Comparison of ENCODE assay signal across 1 cellular context in genomic region chr10:95787447-95787846, GRCh38.
TF ChIP-seq lines count a peak whose summit lies in the region.

No MANE protein-coding gene starts in this region.

TF ChIP-seq in GM12878, 131 proteins besides CTCF, POLR2A, EP300 and RAD21 (continued from another document):
- TF ChIP-seq ZNF687 (IDR thresholded peaks at IDR 0.05) (no peak; the same call in 1 of the 2 replicates), PKNOX1 (IDR thresholded peaks at IDR 0.05) (no peak), ZNF207 (IDR thresholded peaks at IDR 0.05; ENCODE audit: borderline replicate concordance) (no peak)
